ENCODE assay signal across 9 cellular contexts in genomic region chr14:36070056-36071043, GRCh38.
DNase-seq lines count a peak whose midpoint lies in the region; ATAC-seq and TF ChIP-seq lines count a peak whose summit lies in the region.
"Had no signal": no experiment of that assay in that cellular context is flagged by ENCODE, and none has a peak within 500 bp of the region (broad histone marks: within the 10 kb centered on the region; RNA-seq: fewer than 3 reads in every experiment).

No MANE protein-coding gene starts in this region.

- DNase-seq in activated T-cell treated with anti-CD3 and anti-CD28 coated beads for 24 hours (ENCODE audit: low read depth), result peak; percentile 15
- no peak for DNase-seq in activated T-cell treated with anti-CD3 and anti-CD28 coated beads for 4 hours
- DNase-seq in NCI-H2107 (lab: John Stamatoyannopoulos, UW), result peak; percentile 92
- DNase-seq in activated CD4-positive, alpha-beta T cell treated with anti-CD3 and anti-CD28 coated beads, Interleukin-2, amount 50 U/mL, for 1 hour, result peak; percentile 1
- peak; percentile 69 for DNase-seq in fibroblast of peridontal ligament (ENCODE audit: extremely low read depth)
- peak in 45 of 56 donors; percentile 10 to 80 (median 43) for DNase-seq in nucleus accumbens (lab: John Stamatoyannopoulos, UW)
- DNase-seq in lower leg skin (ENCODE audit: low spot score in 2 of 2), result no peak

- no peak overlapping the region for H3K4me3 ChIP-seq in lower leg skin (ENCODE audit: low read depth, poor library complexity, severe bottlenecking)
- H3K4me3 ChIP-seq: breast epithelium had no signal

- 31 to 37% methylated on average over 12 of the region's 12 CpGs for WGBS in lower leg skin, 2 donors

- peak; percentile 69 for ATAC-seq in HG02885 (IDR thresholded peaks at IDR 0.05; ENCODE audit: poor library complexity, unreplicated experiment)

- no peak for TF ChIP-seq POLR2A in lower leg skin (IDR thresholded peaks at IDR 0.05)

- no peak for TF ChIP-seq CTCF in lower leg skin (IDR thresholded peaks at IDR 0.05)

- intact Hi-C loops in lower leg skin (cut with DNase I; ENCODE audit: low total_unique reads), result no loop called here

Comparison
In these comparisons a context has a peak if more than half of its experiments do, and no peak if none do; other contexts are left out.
1. DNase-seq: peak in activated T-cell treated with anti-CD3 and anti-CD28 coated beads for 24 hours (single experiment), NCI-H2107 (single experiment), activated CD4-positive, alpha-beta T cell treated with anti-CD3 and anti-CD28 coated beads, Interleukin-2, amount 50 U/mL, for 1 hour (single experiment), fibroblast of peridontal ligament (single experiment) and nucleus accumbens (45 of 56); none in activated T-cell treated with anti-CD3 and anti-CD28 coated beads for 4 hours (single experiment) and lower leg skin (0 of 2).